ENCODE assay signal across 9 cellular contexts in genomic region chr1:236065509-236066005, GRCh38. TPM values are rescaled to one million over a fixed set of nuclear protein-coding genes. Genes with fewer than 3 reads are reported as not detected.
A peak's percentile ranks its signal among the peaks of the same experiment; 100 is the strongest.
DNase-seq lines count a peak whose midpoint lies in the region; ATAC-seq lines count a peak whose summit lies in the region.
"Had no signal": no experiment of that assay in that cellular context is flagged by ENCODE, and none has a peak within 500 bp of the region (broad histone marks: within the 10 kb centered on the region; RNA-seq: fewer than 3 reads in every experiment).

No MANE protein-coding gene starts in this region.

- peaks cover 21% of the 10 kb centered on the region for H3K27me3 Mint-ChIP-seq in activated T-helper 17 cell treated with anti-CD3 and anti-CD28 coated beads, Interleukin-2, amount 50 U/mL, for 72 hours

- peak overlapping the region; percentile 96 for H3K9ac ChIP-seq in rectal smooth muscle tissue (ENCODE audit: low read length)

- intact Hi-C loops in right cardiac atrium (cut with DNase I) = no loop called here

- H3K9me3 Mint-ChIP-seq in activated T-helper 17 cell treated with anti-CD3 and anti-CD28 coated beads, Interleukin-2, amount 50 U/mL, for 72 hours = no peaks in the 10 kb centered on the region

- H3K9me3 ChIP-seq in right cardiac atrium (ENCODE audit: control insufficient read depth, low read length) = peaks cover under 1% of the 10 kb centered on the region

- H3K4me1 Mint-ChIP-seq in activated T-helper 17 cell treated with anti-CD3 and anti-CD28 coated beads, Interleukin-2, amount 50 U/mL, for 72 hours = peaks cover 8% of the 10 kb centered on the region

- peaks cover 3% of the 10 kb centered on the region for H3K4me1 ChIP-seq in right cardiac atrium (ENCODE audit: control insufficient read depth, insufficient read depth, low read length)
- H3K4me1 ChIP-seq in rectal smooth muscle tissue (ENCODE audit: control insufficient read depth, insufficient read depth, low read length) = peaks cover 28% of the 10 kb centered on the region

- H3K4me3 ChIP-seq in GM08714 (ENCODE audit: low read length) (peak overlapping the region; percentile 78; the same call in 1 of the 2 replicates), right cardiac atrium (ENCODE audit: low read length) (peak overlapping the region; percentile 63), rectal smooth muscle tissue (ENCODE audit: low read length) (peak overlapping the region; percentile 92)

- no peaks in the 10 kb centered on the region for H3K36me3 ChIP-seq in rectal smooth muscle tissue (ENCODE audit: control insufficient read depth, insufficient read depth, low read length)

- no peak for DNase-seq in right cardiac atrium
- DNase-seq in NOMO-1 treated with DMSO at 0.1 percent for 48 hours (lab: John Stamatoyannopoulos, UW; ENCODE audit: unreplicated experiment) = no peak
- DNase-seq in glomerular visceral epithelial cell (ENCODE audit: extremely low spot score) = no peak
- DNase-seq: NCI-H187 had no signal

- no peaks in the 10 kb centered on the region for H3K36me3 Mint-ChIP-seq in activated T-helper 17 cell treated with anti-CD3 and anti-CD28 coated beads, Interleukin-2, amount 50 U/mL, for 72 hours (ENCODE audit: low read depth)

- 15% methylated on average over 17 of the region's 17 CpGs for WGBS in right cardiac atrium

- H3K27me3 ChIP-seq in right cardiac atrium (ENCODE audit: control insufficient read depth, insufficient read depth) (no peaks in the 10 kb centered on the region), rectal smooth muscle tissue (ENCODE audit: control insufficient read depth, insufficient read depth, low read length) (no peaks in the 10 kb centered on the region)

- peak overlapping the region; percentile 31 for H3K4me3 Mint-ChIP-seq in activated T-helper 17 cell treated with anti-CD3 and anti-CD28 coated beads, Interleukin-2, amount 50 U/mL, for 72 hours

- no peak overlapping the region for H3K27ac Mint-ChIP-seq in activated T-helper 17 cell treated with anti-CD3 and anti-CD28 coated beads, Interleukin-2, amount 50 U/mL, for 72 hours

- no peak for ATAC-seq in activated T-helper 17 cell treated with anti-CD3 and anti-CD28 coated beads, Interleukin-2, amount 50 U/mL, for 72 hours (replicated peaks)
- ATAC-seq in right cardiac atrium = peak; percentile 3 to 17
- no peak for ATAC-seq in HG02885 (IDR thresholded peaks at IDR 0.05; ENCODE audit: poor library complexity, unreplicated experiment)
- ATAC-seq in GM19351 (IDR thresholded peaks at IDR 0.05; ENCODE audit: unreplicated experiment) = no peak

- H3K27ac ChIP-seq in right cardiac atrium (ENCODE audit: low read length) (peak overlapping the region; percentile 92), rectal smooth muscle tissue (ENCODE audit: low read depth, low read length) (peak overlapping the region; percentile 100)

RNA-seq across cellular contexts. Expression of gene NID1, which starts 0.7 kb away (rescaled TPM):
- total RNA-seq in activated T-helper 17 cell treated with anti-CD3 and anti-CD28 coated beads, Interleukin-2, amount 50 U/mL, for 72 hours = under 1 TPM; 0.05 to 0.09 TPM
- total RNA-seq in right cardiac atrium = 100 to 1,000 TPM in 1 of 4 donors, 10 to 100 TPM in 3; 31.3 to 107 (median 58.1) TPM
- 24.4 TPM for polyA plus RNA-seq in right cardiac atrium

Comparison
In these comparisons a context has a peak if more than half of its experiments do, and no peak if none do; other contexts are left out.
1. ATAC-seq: peak in right cardiac atrium (2 of 2); none in activated T-helper 17 cell treated with anti-CD3 and anti-CD28 coated beads, Interleukin-2, amount 50 U/mL, for 72 hours (single experiment), HG02885 (single experiment) and GM19351 (single experiment).
2. RNA of gene NID1, which starts 0.7 kb away (total RNA-seq): 31.3 to 107 TPM in right cardiac atrium; 0.05 to 0.09 TPM in activated T-helper 17 cell treated with anti-CD3 and anti-CD28 coated beads, Interleukin-2, amount 50 U/mL, for 72 hours; every median in the first group is over 10 times any median in the second.
3. Peak in every context shown above with its lines, with median percentiles within 50 percentile points of each other: H3K4me3 ChIP-seq.